31 cellular contexts compared by ENCODE assay signal in genomic region chr1:70427976-70428375, GRCh38. TPM values are rescaled to one million over a fixed set of nuclear protein-coding genes. Genes with fewer than 3 reads are reported as not detected.
DNase-seq lines count a peak whose midpoint lies in the region; ATAC-seq and TF ChIP-seq lines count a peak whose summit lies in the region.
"Had no signal": no experiment of that assay in that cellular context is flagged by ENCODE, and none has a peak within 500 bp of the region (broad histone marks: within the 10 kb centered on the region; RNA-seq: fewer than 3 reads in every experiment).

No MANE protein-coding gene starts in this region.

- DNase-seq in HS-27A (ENCODE audit: low read depth) = peak; percentile 19
- DNase-seq in astrocyte of the hippocampus (ENCODE audit: low read depth, low spot score) = peak; percentile 39
- DNase-seq in foreskin fibroblast = peak; percentile 9 to 30
- DNase-seq in SKM-1 (lab: John Stamatoyannopoulos, UW; ENCODE audit: unreplicated experiment) = no peak
- DNase-seq in NCI-H1417 (lab: John Stamatoyannopoulos, UW) = no peak
- DNase-seq in sciatic nerve (ENCODE audit: low spot score) = no peak
- DNase-seq: activated CD4-positive, alpha-beta T cell treated with anti-CD3 and anti-CD28 coated beads for 48 hours; activated CD8-positive, alpha-beta memory T cell treated with anti-CD3 and anti-CD28 coated beads, Interleukin-2, amount 10 ng/mL, durations not matched to agents 7 days and 5 days; activated naive CD4-positive, alpha-beta T cell treated with anti-CD3 and anti-CD28 coated beads for 36 hours; CD4-positive, alpha-beta memory T cell; central memory CD4-positive, alpha-beta T cell; DMS153; dorsolateral prefrontal cortex; gastrocnemius medialis; GDM1; GM23248; islet precursor cell; KG1; mucosa of descending colon; NCI-H146; NCI-H2171; NCI-H524; NK-92 treated with Interleukin-12 subunit alpha and Interleukin-12 subunit beta, amount 100 ng/mL, for 24 hours; pancreas; right cardiac atrium; SIG-M5; stimulated activated CD4-positive, alpha-beta T cell treated with anti-CD3 and anti-CD28 coated beads, Interleukin-12 subunit alpha, Interleukin-12 subunit beta, amount 100 ng/mL, for 4 hours; stimulated activated CD4-positive, alpha-beta T cell treated with anti-CD3 and anti-CD28 coated beads, Interleukin-4, amount 100 ng/mL, for 4 hours; stimulated activated naive CD4-positive, alpha-beta T cell treated with Interleukin-2 at 50 U/mL for 16 hours; testis had no signal

- intact Hi-C loops in sciatic nerve (cut with DNase I) = no loop called here

- no peak overlapping the region for H3K4me3 ChIP-seq in foreskin fibroblast (ENCODE audit: low read depth in 1 of 2, low read length in 2 of 2)
- H3K4me3 ChIP-seq: dorsolateral prefrontal cortex, gastrocnemius medialis, GM23248, mucosa of descending colon, pancreas, testis had no signal

- ATAC-seq in GM19467 (IDR thresholded peaks at IDR 0.05; ENCODE audit: unreplicated experiment) (no peak), sciatic nerve (no peak)
- ATAC-seq: activated CD8-positive, alpha-beta memory T cell treated with anti-CD3 and anti-CD28 coated beads, Interleukin-2, amount 10 ng/mL, durations not matched to agents 7 days and 5 days; gastrocnemius medialis; mucosa of descending colon; pancreas; right cardiac atrium had no signal

- no peak for TF ChIP-seq CTCF in foreskin fibroblast (IDR thresholded peaks at IDR 0.05; ENCODE audit: low read depth, low read length)

RNA-seq across cellular contexts. Expression of gene CTH, which starts 16.9 kb away (rescaled TPM):
- 5.3 TPM for total RNA-seq in sciatic nerve

Comparison
In these comparisons a context has a peak if more than half of its experiments do, and no peak if none do; other contexts are left out.
1. DNase-seq: peak in HS-27A (single experiment), astrocyte of the hippocampus (single experiment) and foreskin fibroblast (2 of 2); none in SKM-1 (single experiment), NCI-H1417 (0 of 3) and sciatic nerve (single experiment).